Comparison of ENCODE assay signal across 29 cellular contexts in genomic region chr2:8297376-8298213, GRCh38.
DNase-seq lines count a peak whose midpoint lies in the region; ATAC-seq, FAIRE-seq and TF ChIP-seq lines count a peak whose summit lies in the region.
"Had no signal": no experiment of that assay in that cellular context is flagged by ENCODE, and none has a peak within 500 bp of the region (broad histone marks: within the 10 kb centered on the region; RNA-seq: fewer than 3 reads in every experiment).

No MANE protein-coding gene starts in this region.

- no peaks in the 10 kb centered on the region for H3K9me3 Mint-ChIP-seq in natural killer cell
- peaks cover 5% of the 10 kb centered on the region for H3K9me3 Mint-ChIP-seq in natural killer cell treated with Interleukin-12 subunit alpha and Interleukin-12 subunit beta and Interleukin-15 and Interleukin-18, amount 100 ng/mL, for 72 hours
- peaks cover 4% of the 10 kb centered on the region for H3K9me3 Mint-ChIP-seq in osteocyte (ENCODE audit: unreplicated experiment)
- H3K9me3 Mint-ChIP-seq: CD8-positive, alpha-beta T cell had no signal

- TF ChIP-seq RAD21 in K562 (CRISPR knock-in tag; conservative IDR thresholded peaks at IDR 0.05 in 1 of 2, IDR thresholded peaks at IDR 0.05 in 1 of 2), result no peak

- H3K79me2 ChIP-seq in K562 (ENCODE audit: control insufficient read depth, insufficient read depth, low read length), result no peaks in the 10 kb centered on the region

- no peak overlapping the region for H3K27ac ChIP-seq in K562 (ENCODE audit: extremely low read depth, low read depth, low read length)
- H3K27ac ChIP-seq: A549, PC-9, SJCRH30 had no signal

- no peak overlapping the region for H2AFZ ChIP-seq in K562 (ENCODE audit: low read depth, low read length)
- H2AFZ ChIP-seq: PC-9 had no signal

- WGBS in K562 (ENCODE audit: insufficient coverage, low coverage, missing lambda C conversion rate), result 6% methylated on average over 8 of the region's 8 CpGs

- H3K9me3 ChIP-seq in K562 (replicated peaks; ENCODE audit: control insufficient read depth, insufficient read depth, low read depth, low read length), result no peaks in the 10 kb centered on the region
- H3K9me3 ChIP-seq: A549, MG63, SJCRH30 had no signal

- intact Hi-C loops in natural killer cell (cut with micrococcal nuclease) (no loop called here), K562 (cut with micrococcal nuclease) (no loop called here)

- H3K4me1 Mint-ChIP-seq in natural killer cell (peaks cover 52 to 65% of the 10 kb centered on the region in 2 donors), osteocyte (ENCODE audit: unreplicated experiment) (no peaks in the 10 kb centered on the region)
- peaks cover 57 to 60% of the 10 kb centered on the region in 2 donors for H3K4me1 Mint-ChIP-seq in natural killer cell treated with Interleukin-12 subunit alpha and Interleukin-12 subunit beta and Interleukin-15 and Interleukin-18, amount 100 ng/mL, for 72 hours (ENCODE audit: low read depth in 2 of 2)

- H3K4me2 ChIP-seq in K562 (ENCODE audit: insufficient read depth, low read length), result no peak overlapping the region
- H3K4me2 ChIP-seq: A549, PC-9 had no signal

- no peaks in the 10 kb centered on the region for H3K9me1 ChIP-seq in K562 (ENCODE audit: control insufficient read depth, insufficient read depth, low read length)

- H3K36me3 ChIP-seq in K562 (ENCODE audit: control insufficient read depth, insufficient read depth, low read length), result no peaks in the 10 kb centered on the region
- H3K36me3 ChIP-seq: MG63, SJCRH30 had no signal

- no peaks in the 10 kb centered on the region for H4K20me1 ChIP-seq in K562 (replicated peaks; ENCODE audit: control insufficient read depth, insufficient read depth, low read length)

- no peaks in the 10 kb centered on the region; a peak in 1 of 5 replicates for H3K27me3 ChIP-seq in K562 (ENCODE audit: control insufficient read depth in 2 of 2, insufficient read depth in 2 of 2, low read length in 2 of 2)
- H3K27me3 ChIP-seq: MG63, SJCRH30 had no signal

- no peak for TF ChIP-seq POLR2A in K562 (conservative IDR thresholded peaks at IDR 0.05)

- no peak overlapping the region for H3K4me3 Mint-ChIP-seq in natural killer cell
- no peak overlapping the region for H3K4me3 Mint-ChIP-seq in natural killer cell treated with Interleukin-12 subunit alpha and Interleukin-12 subunit beta and Interleukin-15 and Interleukin-18, amount 100 ng/mL, for 72 hours
- no peak overlapping the region for H3K4me3 Mint-ChIP-seq in osteocyte (ENCODE audit: unreplicated experiment)
- H3K4me3 Mint-ChIP-seq: CD8-positive, alpha-beta T cell had no signal

- CTCF ChIA-PET in K562 (lab: Yijun Ruan, JAX; ENCODE audit: low intra/inter-chr PET ratio), result no interaction called here

- no TSS peak for BruUV-seq in K562 (replicated peaks; lab: Mats Ljungman, UMichigan)

- H3K27ac Mint-ChIP-seq in natural killer cell (peak overlapping the region; percentile 56 to 59), osteocyte (ENCODE audit: unreplicated experiment) (no peak overlapping the region)
- peak overlapping the region in 1 of 2 donors; percentile 30 for H3K27ac Mint-ChIP-seq in natural killer cell treated with Interleukin-12 subunit alpha and Interleukin-12 subunit beta and Interleukin-15 and Interleukin-18, amount 100 ng/mL, for 72 hours
- H3K27ac Mint-ChIP-seq: CD8-positive, alpha-beta T cell had no signal

- in situ Hi-C loops in K562 (cut with MboI), result no loop called here

- H3K4me3 ChIP-seq in K562, result no peak overlapping the region
- H3K4me3 ChIP-seq: A549, MG63, PC-9, SJCRH30 had no signal

- H3K27me3 Mint-ChIP-seq in natural killer cell (ENCODE audit: low read depth in 2 of 2) (no peaks in the 10 kb centered on the region), osteocyte (ENCODE audit: unreplicated experiment) (peaks cover 16% of the 10 kb centered on the region)
- no peaks in the 10 kb centered on the region for H3K27me3 Mint-ChIP-seq in natural killer cell treated with Interleukin-12 subunit alpha and Interleukin-12 subunit beta and Interleukin-15 and Interleukin-18, amount 100 ng/mL, for 72 hours

- DNase-seq in natural killer cell (no peak), K562 (ENCODE audit: extremely low read depth in 1 of 4, low spot score in 3 of 4) (no peak), osteocyte (ENCODE audit: extremely low spot score, unreplicated experiment) (peak; percentile 66), amniotic stem cell (lab: John Stamatoyannopoulos, UW) (no peak)
- DNase-seq in natural killer cell treated with Interleukin-12 subunit alpha and Interleukin-12 subunit beta and Interleukin-15 and Interleukin-18, amount 100 ng/mL, for 72 hours (ENCODE audit: low spot score), result no peak
- DNase-seq: AML-193; Calu3; CD8-positive, alpha-beta T cell; DMS79 treated with DMSO at 0.1 percent for 48 hours; GF-D8; MG63; NCI-H1048; NCI-H1417; NCI-H1694; NCI-H2029 treated with DMSO at 0.1 percent for 48 hours; NCI-H446 treated with DMSO at 0.1 percent for 48 hours; NCI-H526; NCI-H82; NK-92 treated with Interleukin-12 subunit alpha and Interleukin-12 subunit beta, amount 100 ng/mL, for 24 hours; PC-9; SJCRH30 had no signal

- POLR2A ChIA-PET in K562 (lab: Yijun Ruan, JAX), result no interaction called here

- ATAC-seq in natural killer cell (no peak), K562 (no peak), HG02678 (IDR thresholded peaks at IDR 0.05; ENCODE audit: unreplicated experiment) (no peak), GM18868 (IDR thresholded peaks at IDR 0.05; ENCODE audit: unreplicated experiment) (no peak)
- no peak for ATAC-seq in natural killer cell treated with Interleukin-12 subunit alpha and Interleukin-12 subunit beta and Interleukin-15 and Interleukin-18, amount 100 ng/mL, for 72 hours
- ATAC-seq: A549; CD8-positive, alpha-beta T cell; Right ventricle myocardium inferior; SK-N-SH treated with all-trans-retinoic acid at 6 μM for 48 hours had no signal

- no peak for FAIRE-seq in K562 (lab: Jason Lieb, UNC)
- FAIRE-seq: A549, GM12891, H54, HTR-8/SVneo had no signal

- peaks cover 35% of the 10 kb centered on the region for H3K36me3 Mint-ChIP-seq in natural killer cell
- H3K36me3 Mint-ChIP-seq in natural killer cell treated with Interleukin-12 subunit alpha and Interleukin-12 subunit beta and Interleukin-15 and Interleukin-18, amount 100 ng/mL, for 72 hours, result peaks cover 27% of the 10 kb centered on the region
- H3K36me3 Mint-ChIP-seq in osteocyte (ENCODE audit: unreplicated experiment), result no peaks in the 10 kb centered on the region
- H3K36me3 Mint-ChIP-seq: CD8-positive, alpha-beta T cell had no signal

- no peak overlapping the region for H3K9ac ChIP-seq in K562 (ENCODE audit: insufficient read depth in 1 of 2, low read depth in 2 of 2, low read length in 2 of 2)

- no peak for TF ChIP-seq EP300 in K562 (IDR thresholded peaks at IDR 0.05; ENCODE audit: low read length)

- no peak for TF ChIP-seq CTCF in natural killer cell (IDR thresholded peaks at IDR 0.05)
- TF ChIP-seq CTCF in K562 (IDR thresholded peaks at IDR 0.05 in 2 of 3, conservative IDR thresholded peaks at IDR 0.05 in 1 of 3; ENCODE audit: insufficient read depth in 2 of 3, low read depth in 1 of 3, low read length in 3 of 3), result no peak
- no peak for TF ChIP-seq CTCF in osteocyte (IDR thresholded peaks at IDR 0.05)

- H3K4me1 ChIP-seq in K562 (replicated peaks in 1 of 2; ENCODE audit: control insufficient read depth in 2 of 2, insufficient read depth in 2 of 2, low read length in 2 of 2), result peaks cover 3 to 18% of the 10 kb centered on the region in 2 experiments; a peak in 4 of 5 replicates
- H3K4me1 ChIP-seq: SJCRH30 had no signal

TF ChIP-seq in K562, 482 proteins besides CTCF, POLR2A, EP300 and RAD21 (continues in another document):
- TF ChIP-seq MTA3 (IDR thresholded peaks at IDR 0.05; ENCODE audit: borderline replicate concordance) (no peak), AFF1 (IDR thresholded peaks at IDR 0.05; ENCODE audit: low read depth in 1 of 2, partially characterized antibody in 2 of 2) (no peak), KDM2B (CRISPR knock-in tag; IDR thresholded peaks at IDR 0.05) (no peak), TSC22D4 (tag; IDR thresholded peaks at IDR 0.05) (no peak), ATF7 (IDR thresholded peaks at IDR 0.05) (peak; percentile 32; the same call in 1 of the 2 replicates), SMARCB1 (IDR thresholded peaks at IDR 0.05; ENCODE audit: insufficient read length, low read depth) (no peak)
- TF ChIP-seq, protein P1, sequence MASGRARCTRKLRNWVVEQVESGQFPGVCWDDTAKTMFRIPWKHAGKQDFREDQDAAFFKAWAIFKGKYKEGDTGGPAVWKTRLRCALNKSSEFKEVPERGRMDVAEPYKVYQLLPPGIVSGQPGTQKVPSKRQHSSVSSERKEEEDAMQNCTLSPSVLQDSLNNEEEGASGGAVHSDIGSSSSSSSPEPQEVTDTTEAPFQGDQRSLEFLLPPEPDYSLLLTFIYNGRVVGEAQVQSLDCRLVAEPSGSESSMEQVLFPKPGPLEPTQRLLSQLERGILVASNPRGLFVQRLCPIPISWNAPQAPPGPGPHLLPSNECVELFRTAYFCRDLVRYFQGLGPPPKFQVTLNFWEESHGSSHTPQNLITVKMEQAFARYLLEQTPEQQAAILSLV (tag; IDR thresholded peaks at IDR 0.05), result no peak
